Comparison of ENCODE assay signal across 8 cellular contexts in genomic region chr11:35763301-35763700, GRCh38.
"Had no signal": no experiment of that assay in that cellular context is flagged by ENCODE, and none has a peak within 500 bp of the region (broad histone marks: within the 10 kb centered on the region; RNA-seq: fewer than 3 reads in every experiment).

No MANE protein-coding gene starts in this region.

- ATAC-seq: GM23338, K562 had no signal

- DNase-seq: H9, HCEC 1CT, IMR-90 had no signal

- H3K9me3 Mint-ChIP-seq: GM23338, H9 had no signal

- H2AFZ ChIP-seq: GM23338 had no signal

- H3K27ac Mint-ChIP-seq: GM23338, H9 had no signal

- H3K4me2 ChIP-seq: GM23338 had no signal

- FAIRE-seq: H1, H54, K562 had no signal

- H3K27ac ChIP-seq: HL-60 had no signal

- H3K4me3 Mint-ChIP-seq: GM23338, H9 had no signal

- H3K4me3 ChIP-seq: GM23338, K562 had no signal
